Comparison of ENCODE assay signal across 7 cellular contexts in the genomic region with DNA sequence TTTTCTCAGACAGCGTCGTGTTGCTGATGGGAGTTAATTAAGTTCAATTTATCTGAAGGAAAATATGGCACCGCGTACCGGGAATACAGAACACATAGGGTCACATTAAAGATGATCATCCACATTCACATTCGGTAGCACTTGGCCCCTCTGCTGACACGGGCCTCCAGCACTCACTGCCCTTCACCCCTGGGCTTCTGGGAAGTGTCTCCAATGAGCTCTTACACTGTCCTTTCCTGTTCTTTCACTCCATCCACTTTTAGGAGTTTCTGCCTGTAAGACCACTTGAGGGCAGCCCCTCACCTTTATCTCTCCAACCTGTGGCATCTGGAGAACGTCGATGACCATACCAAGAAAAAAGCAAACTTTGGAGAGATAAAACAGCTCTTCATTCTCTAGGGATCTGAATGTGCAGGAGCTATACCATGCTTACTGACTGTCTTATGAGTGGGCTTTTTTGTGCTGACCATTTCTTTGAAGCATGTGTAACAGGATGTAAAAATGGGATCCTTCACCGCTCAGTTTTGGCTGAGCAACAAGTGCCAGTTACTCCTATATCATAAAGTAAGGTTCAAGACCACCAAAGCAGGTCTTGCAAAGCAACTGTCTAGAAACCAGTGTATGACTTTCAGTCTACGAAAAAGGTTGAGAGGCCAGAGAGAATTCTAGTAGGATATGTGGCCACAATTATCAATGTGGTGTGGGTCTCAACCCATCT. TPM values are rescaled to one million over a fixed set of nuclear protein-coding genes. Genes with fewer than 3 reads are reported as not detected.
DNase-seq lines count a peak whose midpoint lies in the region; ATAC-seq and TF ChIP-seq lines count a peak whose summit lies in the region.

No MANE protein-coding gene starts in this region.

- no peaks in the 10 kb centered on the region for H3K9me3 Mint-ChIP-seq in dendritic cell treated with granulocyte-macrophage colony-stimulating factor and Interleukin-4, amounts not matched to agents 40 ng/mL and 50 ng/mL, for 4 days
- H3K9me3 Mint-ChIP-seq in natural killer cell treated with Interleukin-12 subunit alpha and Interleukin-12 subunit beta and Interleukin-15 and Interleukin-18, amount 100 ng/mL, for 72 hours: no peaks in the 10 kb centered on the region

- in situ Hi-C loops in GM13977 (cut with MboI; ENCODE audit: low pct_unique_long_range_greater_than_20kb, low sequenced_read_pairs, unreplicated experiment): no loop called here

- peaks cover 10% of the 10 kb centered on the region; the same call in 1 of the 2 replicates for H3K79me2 ChIP-seq in OCI-LY7 (ENCODE audit: insufficient read depth, low read depth, low read length)

- TF ChIP-seq CTCF in GM13977 (IDR thresholded peaks at IDR 0.05; ENCODE audit: extremely low read depth, insufficient read depth, missing control alignments) (peak; percentile 7), OCI-LY7 (conservative IDR thresholded peaks at IDR 0.05; ENCODE audit: low read length) (no peak)

- H3K27ac ChIP-seq in OCI-LY7 (ENCODE audit: low read depth, low read length, poor library complexity, severe bottlenecking): no peak overlapping the region

- no peaks in the 10 kb centered on the region for H3K36me3 ChIP-seq in OCI-LY7 (ENCODE audit: insufficient read depth, low read length)

- peak overlapping the region; percentile 76 for H3K4me3 ChIP-seq in OCI-LY7 (ENCODE audit: low read depth, low read length, poor library complexity, severe bottlenecking)

- DNase-seq in GM13977 (ENCODE audit: low spot score): no peak
- peak; percentile 8 for DNase-seq in OCI-LY7 (ENCODE audit: low spot score)
- no peak for DNase-seq in natural killer cell treated with Interleukin-12 subunit alpha and Interleukin-12 subunit beta and Interleukin-15 and Interleukin-18, amount 100 ng/mL, for 72 hours (ENCODE audit: low spot score)
- no peak for DNase-seq in NCI-H2029 treated with DMSO at 0.1 percent for 48 hours (lab: John Stamatoyannopoulos, UW)

- POLR2A ChIA-PET in OCI-LY7 (lab: Charles Lee): interaction anchor here (0.8 to 1.8 kb wide), 8 partner anchors 9 to 307 kb away, joined by 3 to 11 read pairs (median 3); a partner anchor contains a TSS

- peak overlapping the region; percentile 88 for H3K27ac Mint-ChIP-seq in dendritic cell treated with granulocyte-macrophage colony-stimulating factor and Interleukin-4, amounts not matched to agents 40 ng/mL and 50 ng/mL, for 4 days
- peak overlapping the region; percentile 90 to 95 for H3K27ac Mint-ChIP-seq in natural killer cell treated with Interleukin-12 subunit alpha and Interleukin-12 subunit beta and Interleukin-15 and Interleukin-18, amount 100 ng/mL, for 72 hours

- peak overlapping the region; percentile 94 for H2AFZ ChIP-seq in OCI-LY7 (ENCODE audit: low read length)

- no peaks in the 10 kb centered on the region for H3K9me2 ChIP-seq in OCI-LY7 (ENCODE audit: insufficient read depth, low read length)

- peaks cover 6% of the 10 kb centered on the region for H3K36me3 Mint-ChIP-seq in dendritic cell treated with granulocyte-macrophage colony-stimulating factor and Interleukin-4, amounts not matched to agents 40 ng/mL and 50 ng/mL, for 4 days (ENCODE audit: low read depth)
- H3K36me3 Mint-ChIP-seq in natural killer cell treated with Interleukin-12 subunit alpha and Interleukin-12 subunit beta and Interleukin-15 and Interleukin-18, amount 100 ng/mL, for 72 hours: no peaks in the 10 kb centered on the region

- CTCF ChIA-PET in OCI-LY7 (lab: Charles Lee; ENCODE audit: unreplicated experiment): interaction anchor here (0.5 kb wide), 1 partner anchor 381 kb away, joined by 5 read pairs; a partner anchor contains a TSS

- ATAC-seq in natural killer cell treated with Interleukin-12 subunit alpha and Interleukin-12 subunit beta and Interleukin-15 and Interleukin-18, amount 100 ng/mL, for 72 hours: no peak
- ATAC-seq in HG03280 (IDR thresholded peaks at IDR 0.05; ENCODE audit: unreplicated experiment) (no peak), GM21528 (IDR thresholded peaks at IDR 0.05; ENCODE audit: low FRiP score, unreplicated experiment) (no peak)

- H3K4me3 Mint-ChIP-seq in dendritic cell treated with granulocyte-macrophage colony-stimulating factor and Interleukin-4, amounts not matched to agents 40 ng/mL and 50 ng/mL, for 4 days: peak overlapping the region; percentile 98
- peak overlapping the region; percentile 91 for H3K4me3 Mint-ChIP-seq in natural killer cell treated with Interleukin-12 subunit alpha and Interleukin-12 subunit beta and Interleukin-15 and Interleukin-18, amount 100 ng/mL, for 72 hours

- no peaks in the 10 kb centered on the region for H3K9me3 ChIP-seq in OCI-LY7 (ENCODE audit: low read length)

- peaks cover 10% of the 10 kb centered on the region for H3K27me3 Mint-ChIP-seq in dendritic cell treated with granulocyte-macrophage colony-stimulating factor and Interleukin-4, amounts not matched to agents 40 ng/mL and 50 ng/mL, for 4 days
- no peaks in the 10 kb centered on the region for H3K27me3 Mint-ChIP-seq in natural killer cell treated with Interleukin-12 subunit alpha and Interleukin-12 subunit beta and Interleukin-15 and Interleukin-18, amount 100 ng/mL, for 72 hours

- H3K4me1 Mint-ChIP-seq in dendritic cell treated with granulocyte-macrophage colony-stimulating factor and Interleukin-4, amounts not matched to agents 40 ng/mL and 50 ng/mL, for 4 days (ENCODE audit: low read depth): peaks cover 39% of the 10 kb centered on the region
- H3K4me1 Mint-ChIP-seq in natural killer cell treated with Interleukin-12 subunit alpha and Interleukin-12 subunit beta and Interleukin-15 and Interleukin-18, amount 100 ng/mL, for 72 hours (ENCODE audit: low read depth in 2 of 2): peaks cover 25 to 30% of the 10 kb centered on the region in 2 donors

- intact Hi-C loops in OCI-LY7 (cut with micrococcal nuclease; ENCODE audit: unreplicated experiment): loop anchor here (2.0 to 10.0 kb wide), 3 partner anchors 93 to 511 kb away; a partner anchor contains a TSS
- intact Hi-C loops in dendritic cell treated with granulocyte-macrophage colony-stimulating factor and Interleukin-4, amounts not matched to agents 40 ng/mL and 50 ng/mL, for 4 days (cut with micrococcal nuclease): loop anchor here (10.0 kb wide), 1 partner anchor 939 kb away; a partner anchor contains a TSS

- no peaks in the 10 kb centered on the region for H4K20me1 ChIP-seq in OCI-LY7 (ENCODE audit: insufficient read depth, low read length)

- no TSS peak for BruUV-seq in OCI-LY7 (replicated peaks; lab: Mats Ljungman, UMichigan)

- peaks cover 25% of the 10 kb centered on the region for H3K4me1 ChIP-seq in OCI-LY7 (ENCODE audit: insufficient read depth, low read length, poor library complexity, severe bottlenecking)

- peak overlapping the region; percentile 74 for H3K4me2 ChIP-seq in OCI-LY7 (ENCODE audit: low read length)

RNA-seq across cellular contexts. Expression of a gene that starts 1.1 kb away (rescaled TPM):
- 35.4 and 47.1 TPM in 2 replicates for total RNA-seq in OCI-LY7 (2014; rRNA removed; shearing (Covaris generic))
- total RNA-seq in OCI-LY7 (2022): 42.2 and 43.8 TPM in 2 replicates
- total RNA-seq in natural killer cell treated with Interleukin-12 subunit alpha and Interleukin-12 subunit beta and Interleukin-15 and Interleukin-18, amount 100 ng/mL, for 72 hours: 10 to 100 TPM; 28.8 to 50.7 TPM

RNA-seq across cellular contexts. Expression of a gene that starts 32.1 kb away (rescaled TPM):
- total RNA-seq in OCI-LY7 (2014; rRNA removed; shearing (Covaris generic)): 0.19 and 0.44 TPM in 2 replicates
- 0.23 and 0.39 TPM in 2 replicates for total RNA-seq in OCI-LY7 (2022)
- 1 to 10 TPM in 1 of 2 donors, under 1 TPM in 1; 0.36 to 1.2 TPM for total RNA-seq in natural killer cell treated with Interleukin-12 subunit alpha and Interleukin-12 subunit beta and Interleukin-15 and Interleukin-18, amount 100 ng/mL, for 72 hours
